8 cellular contexts compared by ENCODE assay signal in the genomic region with DNA sequence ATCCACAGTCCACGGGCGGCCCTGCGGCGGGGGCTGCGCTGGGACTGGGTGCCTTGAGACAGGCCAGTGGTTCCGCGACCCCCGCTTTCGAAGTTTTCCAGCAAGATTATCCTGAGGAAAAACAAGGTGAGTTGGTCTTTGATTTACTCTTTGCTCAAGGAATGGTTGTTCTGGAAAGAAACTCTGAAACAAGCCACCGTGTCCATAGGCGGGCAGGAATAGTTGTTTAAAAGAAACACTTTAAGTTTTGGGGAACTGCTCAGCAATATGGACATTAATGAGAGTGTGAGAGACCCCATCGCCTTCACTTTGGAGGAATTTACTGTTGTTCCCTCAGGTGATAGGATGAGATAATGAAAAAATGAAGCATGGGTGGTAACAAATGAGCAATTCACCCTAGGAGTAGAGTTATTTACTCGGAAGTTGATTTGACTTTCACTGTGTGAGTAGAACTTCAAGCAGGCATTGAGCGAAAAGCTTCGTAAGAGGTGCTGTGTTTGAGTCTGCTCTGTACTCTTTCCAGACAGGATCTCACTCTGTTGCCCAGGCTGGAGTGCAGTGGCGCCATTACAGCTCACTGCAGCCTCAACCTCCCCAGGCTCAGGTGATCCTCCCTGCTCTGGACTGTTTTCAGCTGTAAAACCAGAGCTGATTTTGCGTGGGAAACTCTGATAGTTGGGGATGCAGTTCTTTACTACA. TPM values are rescaled to one million over a fixed set of nuclear protein-coding genes. Genes with fewer than 3 reads are reported as not detected.
DNase-seq lines count a peak whose midpoint lies in the region; ATAC-seq and FAIRE-seq lines count a peak whose summit lies in the region.

No MANE protein-coding gene starts in this region.

- H3K36me3 Mint-ChIP-seq in stimulated activated naive B cell treated with anti-CD40 and anti-IgM and Interleukin-4, amounts not matched to agents 10 μg/mL and 1 μg/mL and 100 μg/mL, for 72 hours, result no peaks in the 10 kb centered on the region
- no peaks in the 10 kb centered on the region for H3K36me3 Mint-ChIP-seq in activated T-helper 1 cell treated with anti-CD3 and anti-CD28 coated beads, Interleukin-12 subunit alpha, Interleukin-12 subunit beta, Interleukin-2, Interleukin-4 antibody, amounts not matched to agents 30 ng/mL and 10 ng/mL and 1 ng/mL, durations not matched to agents 14 hours and 24 hours and 36 hours (ENCODE audit: low read depth)

- FAIRE-seq in frontal cortex (lab: Jason Lieb, UNC), result no peak

- no peaks in the 10 kb centered on the region for H3K9me3 Mint-ChIP-seq in stimulated activated naive B cell treated with anti-CD40 and anti-IgM and Interleukin-4, amounts not matched to agents 10 μg/mL and 1 μg/mL and 100 μg/mL, for 72 hours
- H3K9me3 Mint-ChIP-seq in activated T-helper 1 cell treated with anti-CD3 and anti-CD28 coated beads, Interleukin-12 subunit alpha, Interleukin-12 subunit beta, Interleukin-2, Interleukin-4 antibody, amounts not matched to agents 30 ng/mL and 10 ng/mL and 1 ng/mL, durations not matched to agents 14 hours and 24 hours and 36 hours, result no peaks in the 10 kb centered on the region

- peaks cover 5 to 12% of the 10 kb centered on the region in 2 donors for H3K4me1 Mint-ChIP-seq in stimulated activated naive B cell treated with anti-CD40 and anti-IgM and Interleukin-4, amounts not matched to agents 10 μg/mL and 1 μg/mL and 100 μg/mL, for 72 hours
- no peaks in the 10 kb centered on the region for H3K4me1 Mint-ChIP-seq in activated T-helper 1 cell treated with anti-CD3 and anti-CD28 coated beads, Interleukin-12 subunit alpha, Interleukin-12 subunit beta, Interleukin-2, Interleukin-4 antibody, amounts not matched to agents 30 ng/mL and 10 ng/mL and 1 ng/mL, durations not matched to agents 14 hours and 24 hours and 36 hours (ENCODE audit: low read depth)

- H3K27ac Mint-ChIP-seq in stimulated activated naive B cell treated with anti-CD40 and anti-IgM and Interleukin-4, amounts not matched to agents 10 μg/mL and 1 μg/mL and 100 μg/mL, for 72 hours, result no peak overlapping the region
- no peak overlapping the region for H3K27ac Mint-ChIP-seq in activated T-helper 1 cell treated with anti-CD3 and anti-CD28 coated beads, Interleukin-12 subunit alpha, Interleukin-12 subunit beta, Interleukin-2, Interleukin-4 antibody, amounts not matched to agents 30 ng/mL and 10 ng/mL and 1 ng/mL, durations not matched to agents 14 hours and 24 hours and 36 hours

- ATAC-seq in left colon (peak; percentile 64), HG02884 (IDR thresholded peaks at IDR 0.05; ENCODE audit: unreplicated experiment) (no peak), GM18861 (IDR thresholded peaks at IDR 0.05; ENCODE audit: unreplicated experiment) (no peak)
- ATAC-seq in stimulated activated naive B cell treated with anti-CD40 and anti-IgM and Interleukin-4, amounts not matched to agents 10 μg/mL and 1 μg/mL and 100 μg/mL, for 72 hours (replicated peaks), result peak in 1 of 2 donors; percentile 6

- H3K27me3 Mint-ChIP-seq in stimulated activated naive B cell treated with anti-CD40 and anti-IgM and Interleukin-4, amounts not matched to agents 10 μg/mL and 1 μg/mL and 100 μg/mL, for 72 hours, result peaks cover 28 to 54% of the 10 kb centered on the region in 2 donors
- H3K27me3 Mint-ChIP-seq in activated T-helper 1 cell treated with anti-CD3 and anti-CD28 coated beads, Interleukin-12 subunit alpha, Interleukin-12 subunit beta, Interleukin-2, Interleukin-4 antibody, amounts not matched to agents 30 ng/mL and 10 ng/mL and 1 ng/mL, durations not matched to agents 14 hours and 24 hours and 36 hours (ENCODE audit: insufficient read depth), result peaks cover 40% of the 10 kb centered on the region

- H3K4me3 Mint-ChIP-seq in stimulated activated naive B cell treated with anti-CD40 and anti-IgM and Interleukin-4, amounts not matched to agents 10 μg/mL and 1 μg/mL and 100 μg/mL, for 72 hours, result peak overlapping the region; percentile 56 to 74
- H3K4me3 Mint-ChIP-seq in activated T-helper 1 cell treated with anti-CD3 and anti-CD28 coated beads, Interleukin-12 subunit alpha, Interleukin-12 subunit beta, Interleukin-2, Interleukin-4 antibody, amounts not matched to agents 30 ng/mL and 10 ng/mL and 1 ng/mL, durations not matched to agents 14 hours and 24 hours and 36 hours, result no peak overlapping the region

- intact Hi-C loops in left colon (cut with DNase I, micrococcal nuclease), result no loop called here
- intact Hi-C loops in activated T-helper 1 cell treated with anti-CD3 and anti-CD28 coated beads, Interleukin-12 subunit alpha, Interleukin-12 subunit beta, Interleukin-2, Interleukin-4 antibody, amounts not matched to agents 30 ng/mL and 10 ng/mL and 1 ng/mL, durations not matched to agents 14 hours and 24 hours and 36 hours (cut with micrococcal nuclease), result loop anchor here (5.0 kb wide), 1 partner anchor 480 kb away; no protein-coding TSS in a partner anchor

- DNase-seq in HT1080 (ENCODE audit: low read depth), result peak; percentile 16
- DNase-seq in astrocyte of the hippocampus (ENCODE audit: low read depth, low spot score), result peak; percentile 12
- no peak for DNase-seq in left colon
- no peak for DNase-seq in stimulated activated naive B cell treated with anti-CD40 and anti-IgM and Interleukin-4, amounts not matched to agents 10 μg/mL and 1 μg/mL and 100 μg/mL, for 72 hours
- no peak for DNase-seq in frontal cortex (ENCODE audit: low spot score in 2 of 2)
- no peak for DNase-seq in activated T-helper 1 cell treated with anti-CD3 and anti-CD28 coated beads, Interleukin-12 subunit alpha, Interleukin-12 subunit beta, Interleukin-2, Interleukin-4 antibody, amounts not matched to agents 30 ng/mL and 10 ng/mL and 1 ng/mL, durations not matched to agents 14 hours and 24 hours and 36 hours (ENCODE audit: low spot score)

RNA-seq across cellular contexts. Expression of a gene that starts 1.1 kb away (rescaled TPM):
- 1.3 and 1.4 TPM in 2 replicates for total RNA-seq in HT1080 (2014; rRNA removed; shearing (Covaris generic))
- polyA plus RNA-seq in HT1080 (2015; cell fraction: cytosol; rRNA removed), result 0.70 and 0.93 TPM in 2 replicates
- 1.7 and 2.1 TPM in 2 replicates for polyA plus RNA-seq in HT1080 (2015; cell fraction: nucleus; rRNA removed)
- total RNA-seq in left colon, result under 1 TPM; 0.64 to 0.81 TPM
- total RNA-seq in frontal cortex, result 0.41 TPM
- total RNA-seq in activated T-helper 1 cell treated with anti-CD3 and anti-CD28 coated beads, Interleukin-12 subunit alpha, Interleukin-12 subunit beta, Interleukin-2, Interleukin-4 antibody, amounts not matched to agents 30 ng/mL and 10 ng/mL and 1 ng/mL, durations not matched to agents 14 hours and 24 hours and 36 hours, result not detected in 2 replicates

Comparison
In these comparisons a context has a peak if more than half of its experiments do, and no peak if none do; other contexts are left out.
1. DNase-seq: peak in HT1080 (single experiment) and astrocyte of the hippocampus (single experiment); none in left colon (0 of 2), stimulated activated naive B cell treated with anti-CD40 and anti-IgM and Interleukin-4, amounts not matched to agents 10 μg/mL and 1 μg/mL and 100 μg/mL, for 72 hours (single experiment), frontal cortex (0 of 2) and activated T-helper 1 cell treated with anti-CD3 and anti-CD28 coated beads, Interleukin-12 subunit alpha, Interleukin-12 subunit beta, Interleukin-2, Interleukin-4 antibody, amounts not matched to agents 30 ng/mL and 10 ng/mL and 1 ng/mL, durations not matched to agents 14 hours and 24 hours and 36 hours (single experiment).